Comparison of ENCODE assay signal across 8 cellular contexts in the genomic region with DNA sequence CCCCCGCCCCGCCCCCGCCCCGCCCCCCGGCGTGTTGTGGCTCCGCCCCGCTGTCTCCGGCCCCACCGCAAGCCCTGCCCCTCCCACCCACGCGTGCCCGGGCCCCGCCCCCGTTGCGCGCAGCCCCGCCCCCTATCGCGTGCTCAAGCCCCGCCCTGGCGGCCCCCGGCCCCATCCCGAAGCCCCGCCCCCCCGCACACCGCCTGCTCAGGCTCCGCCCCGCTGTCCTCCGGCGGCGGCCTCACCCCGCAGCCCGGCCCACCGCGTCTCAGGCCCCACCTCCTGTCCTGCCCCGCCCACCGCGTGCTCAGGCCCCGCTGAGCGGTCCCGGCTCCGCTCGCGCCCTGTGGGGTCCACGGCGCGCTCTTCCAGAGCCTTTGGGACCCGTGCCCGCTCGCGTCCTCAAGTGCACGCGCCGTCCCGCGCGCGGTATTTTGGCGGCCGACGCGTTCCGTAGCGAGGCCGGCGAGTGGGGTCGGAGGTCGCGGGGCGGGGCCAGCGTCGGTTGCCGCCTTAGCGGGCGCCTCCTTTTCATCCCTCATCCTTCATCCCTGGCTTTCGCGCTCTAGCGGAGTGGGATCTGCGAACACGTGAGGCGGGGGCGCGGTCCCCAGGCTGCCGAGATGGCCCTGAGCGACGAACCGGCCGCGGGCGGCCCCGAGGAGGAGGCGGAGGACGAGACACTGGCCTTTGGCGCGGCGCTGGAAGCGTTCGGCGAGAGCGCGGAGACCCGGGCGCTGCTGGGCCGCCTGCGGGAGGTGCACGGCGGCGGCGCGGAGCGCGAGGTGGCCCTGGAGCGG. TPM values are rescaled to one million over a fixed set of nuclear protein-coding genes. Genes with fewer than 3 reads are reported as not detected.
DNase-seq lines count a peak whose midpoint lies in the region; ATAC-seq and TF ChIP-seq lines count a peak whose summit lies in the region.

A gene (plus strand): TSS at position 495 of the 800 bp plus-strand sequence. CDS start 129 bp downstream, at position 624.

- no peaks in the 10 kb centered on the region for H3K9me2 ChIP-seq in PC-3 (replicated peaks; ENCODE audit: low read length)

- H3K36me3 ChIP-seq in HUES64 (ENCODE audit: insufficient read depth, low read length): peaks cover 15% of the 10 kb centered on the region
- H3K36me3 ChIP-seq in PC-3 (ENCODE audit: low read depth, low read length): no peaks in the 10 kb centered on the region; the same call in 1 of the 2 replicates
- H3K36me3 ChIP-seq in mucosa of descending colon (ENCODE audit: low read depth): no peaks in the 10 kb centered on the region

- H3K27ac ChIP-seq in HUES64 (ENCODE audit: low read depth, low read length): peak within 1 kb of the TSS; percentile 80
- peak within 1 kb of the TSS; percentile 64 for H3K27ac ChIP-seq in PC-3 (ENCODE audit: low read length)

- peaks cover 36% of the 10 kb centered on the region for H3K79me2 ChIP-seq in PC-3 (ENCODE audit: low read length)

- H3K9ac ChIP-seq in HUES64 (ENCODE audit: low read depth, low read length): peak within 1 kb of the TSS; percentile 87
- H3K9ac ChIP-seq in PC-3 (ENCODE audit: low read length): peak within 1 kb of the TSS; percentile 85

- no peak for TF ChIP-seq CTCF in PC-3 (conservative IDR thresholded peaks at IDR 0.05; ENCODE audit: low read depth, low read length)
- TF ChIP-seq CTCF in epithelial cell of esophagus (IDR thresholded peaks at IDR 0.05; ENCODE audit: insufficient read depth, low read depth, low read length, missing control alignments): no peak
- no peak for TF ChIP-seq CTCF in mucosa of descending colon (IDR thresholded peaks at IDR 0.05)

- intact Hi-C loops in PC-3 (cut with micrococcal nuclease) (no loop called here), mucosa of descending colon (cut with DNase I, micrococcal nuclease) (no loop called here)

- WGBS in HUES64: under 1% methylated on average over 98 of the region's 114 CpGs

- H3K27me3 ChIP-seq in HUES64 (ENCODE audit: insufficient read depth, low read length) (no peaks in the 10 kb centered on the region), PC-3 (ENCODE audit: low read length) (no peaks in the 10 kb centered on the region)

- no peaks in the 10 kb centered on the region for H3F3A ChIP-seq in PC-3 (ENCODE audit: low read length, unreplicated experiment)

- H3K4me1 ChIP-seq in HUES64 (ENCODE audit: insufficient read depth, low read length) (peaks cover 25% of the 10 kb centered on the region), PC-3 (ENCODE audit: insufficient read depth, low read length) (peaks cover 4% of the 10 kb centered on the region; the same call in 1 of the 2 replicates), mucosa of descending colon (ENCODE audit: low read depth) (peaks cover 9% of the 10 kb centered on the region)

- peak; percentile 93 for DNase-seq in Caki2 (ENCODE audit: low read depth)
- DNase-seq in PC-3: peak; percentile 85
- DNase-seq in activated T-cell treated with anti-CD3 and anti-CD28 coated beads for 4 hours: peak; percentile 79
- peak; percentile 90 for DNase-seq in epithelial cell of esophagus (ENCODE audit: low read depth)
- DNase-seq in mucosa of descending colon: peak; percentile 90 to 93 (median 92)
- peak; percentile 79 to 88 for DNase-seq in stimulated activated CD8-positive, alpha-beta memory T cell treated with anti-CD3 and anti-CD28 coated beads, Interleukin-2, amount 100 ng/mL, for 48 hours (ENCODE audit: low read depth in 2 of 2)

- peak within 1 kb of the TSS; percentile 89 for H2AFZ ChIP-seq in PC-3 (ENCODE audit: low read length)

- POLR2A ChIA-PET in PC-3 (lab: Charles Lee; ENCODE audit: unreplicated experiment): no interaction called here

- in situ Hi-C loops in Caki2 (cut with HindIII; ENCODE audit: low pct_unique_long_range_greater_than_20kb, low sequenced_read_pairs): no loop called here

- H4K20me1 ChIP-seq in PC-3 (ENCODE audit: low read length): peaks cover 11% of the 10 kb centered on the region; the same call in 1 of the 2 replicates

- CTCF ChIA-PET in PC-3 (lab: Charles Lee): no interaction called here

- H3K9me3 ChIP-seq in HUES64 (ENCODE audit: insufficient read depth, low read depth, low read length): no peaks in the 10 kb centered on the region
- no peaks in the 10 kb centered on the region for H3K9me3 ChIP-seq in PC-3 (ENCODE audit: low read length)
- no peaks in the 10 kb centered on the region for H3K9me3 ChIP-seq in mucosa of descending colon

- peak within 1 kb of the TSS; percentile 98 for H3K4me3 ChIP-seq in HUES64 (ENCODE audit: low read length)
- peak within 1 kb of the TSS; percentile 79 for H3K4me3 ChIP-seq in PC-3 (ENCODE audit: low read length)
- H3K4me3 ChIP-seq in epithelial cell of esophagus (ENCODE audit: low read length): peak within 1 kb of the TSS; percentile 74
- peak within 1 kb of the TSS; percentile 81 for H3K4me3 ChIP-seq in mucosa of descending colon

- ATAC-seq in GM21447 (IDR thresholded peaks at IDR 0.05; ENCODE audit: unreplicated experiment) (peak; percentile 67), PC-3 (peak; percentile 83), mucosa of descending colon (peak; percentile 88)

- H3K4me2 ChIP-seq in PC-3 (ENCODE audit: low read length): peak within 1 kb of the TSS; percentile 93

- BruUV-seq in PC-3 (replicated peaks; lab: Mats Ljungman, UMichigan): no TSS peak

RNA-seq across cellular contexts. Expression of the gene that starts here (rescaled TPM):
- total RNA-seq in Caki2 (2014; rRNA removed; shearing (Covaris generic); ENCODE audit: low replicate concordance): 88.5 and 138 TPM in 2 replicates
- polyA plus RNA-seq in HUES64 (2013, experiment 1 of 2): 73.4 TPM
- 81.2 TPM for polyA plus RNA-seq in HUES64 (2013, experiment 2 of 2)
- total RNA-seq in PC-3 (2014; rRNA removed) (29.6 and 52.5 TPM in 2 replicates), mucosa of descending colon (10 to 100 TPM; 41.3 to 76.0 (median 55.4) TPM)

Comparison
In these comparisons a context has a peak if more than half of its experiments do, and no peak if none do; other contexts are left out.
1. Peak in every context shown above with its lines: DNase-seq, ATAC-seq, H3K4me3 ChIP-seq and H3K27ac ChIP-seq.